In the genomic region with DNA sequence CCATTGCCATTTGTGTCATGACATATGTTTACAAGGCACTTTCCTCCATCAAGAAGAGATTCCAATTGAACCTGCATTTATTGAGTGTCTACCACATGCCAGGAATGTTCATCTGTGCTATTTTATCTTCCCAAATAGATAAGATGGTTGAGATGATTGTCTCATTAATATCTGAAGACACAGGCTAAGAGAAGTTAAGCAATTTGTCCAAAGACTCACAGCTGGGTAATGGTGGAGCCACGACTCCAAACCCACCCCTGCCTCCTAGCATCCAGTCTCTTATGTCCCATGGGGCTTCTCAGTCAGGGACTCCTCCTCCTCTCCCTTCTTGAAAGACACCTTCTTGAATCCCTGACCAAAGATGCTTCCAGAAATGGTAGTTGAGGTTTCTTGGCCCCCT, we compare ENCODE assay signal across 28 cellular contexts.
"Had no signal": no experiment of that assay in that cellular context is flagged by ENCODE, and none has a peak within 500 bp of the region (broad histone marks: within the 10 kb centered on the region; RNA-seq: fewer than 3 reads in every experiment).

No MANE protein-coding gene starts in this region.

- H3K27me3 ChIP-seq: neural progenitor cell, ovary, right lobe of liver, sigmoid colon, spleen, suprapubic skin, testis, tibial nerve, upper lobe of left lung, vagina had no signal

- H3K27ac ChIP-seq: neural progenitor cell, ovary, parathyroid adenoma, psoas muscle, right lobe of liver, sigmoid colon, skin epidermis, spleen, suprapubic skin, testis, tibial nerve, upper lobe of left lung, vagina had no signal

- H3K36me3 ChIP-seq: neural progenitor cell, ovary, right lobe of liver, sigmoid colon, spleen, suprapubic skin, tibial nerve, upper lobe of left lung, vagina had no signal

- H3K9me3 ChIP-seq: right lobe of liver, sigmoid colon, suprapubic skin, testis, upper lobe of left lung, vagina had no signal

- H3K27ac Mint-ChIP-seq: naive thymus-derived CD4-positive, alpha-beta T cell; natural killer cell; nephron; neural progenitor cell; progenitor cell of endocrine pancreas; stimulated activated memory B cell treated with anti-CD40 and anti-IgM and Interleukin-4, amounts not matched to agents 10 μg/mL and 1 μg/mL and 100 μg/mL, for 72 hours had no signal

- ATAC-seq: naive thymus-derived CD4-positive, alpha-beta T cell; natural killer cell; psoas muscle; right cardiac atrium; right lobe of liver; stimulated activated memory B cell treated with anti-CD40 and anti-IgM and Interleukin-4, amounts not matched to agents 10 μg/mL and 1 μg/mL and 100 μg/mL, for 72 hours; stimulated activated naive CD8-positive, alpha-beta T cell treated with anti-CD3 and anti-CD28 coated beads, Interleukin-15, amount 100 ng/mL, for 72 hours; stimulated activated naive CD8-positive, alpha-beta T cell treated with anti-CD3 and anti-CD28 coated beads, Interleukin-15, Interleukin-2, amounts not matched to agents 100 U/mL and 50 U/mL, for 24 hours had no signal

- H3K4me3 ChIP-seq: neural progenitor cell, ovary, psoas muscle, right lobe of liver, sigmoid colon, skin epidermis, smooth muscle cell, spleen, suprapubic skin, testis, tibial nerve, upper lobe of left lung, vagina had no signal

- H3K4me1 Mint-ChIP-seq: naive thymus-derived CD4-positive, alpha-beta T cell; natural killer cell; nephron; neural progenitor cell; stimulated activated memory B cell treated with anti-CD40 and anti-IgM and Interleukin-4, amounts not matched to agents 10 μg/mL and 1 μg/mL and 100 μg/mL, for 72 hours; stimulated activated naive CD8-positive, alpha-beta T cell treated with anti-CD3 and anti-CD28 coated beads, Interleukin-15, amount 100 ng/mL, for 72 hours had no signal

- H2AFZ ChIP-seq: parathyroid adenoma had no signal

- H3K4me3 Mint-ChIP-seq: naive thymus-derived CD4-positive, alpha-beta T cell; natural killer cell; nephron; neural progenitor cell; stimulated activated memory B cell treated with anti-CD40 and anti-IgM and Interleukin-4, amounts not matched to agents 10 μg/mL and 1 μg/mL and 100 μg/mL, for 72 hours; stimulated activated naive CD8-positive, alpha-beta T cell treated with anti-CD3 and anti-CD28 coated beads, Interleukin-15, amount 100 ng/mL, for 72 hours had no signal

- H3K4me1 ChIP-seq: neural progenitor cell, parathyroid adenoma, psoas muscle, right lobe of liver, sigmoid colon, spleen, suprapubic skin, testis, tibial nerve, upper lobe of left lung, vagina had no signal

- H3K79me2 ChIP-seq: parathyroid adenoma had no signal

- H3K27me3 Mint-ChIP-seq: progenitor cell of endocrine pancreas; stimulated activated memory B cell treated with anti-CD40 and anti-IgM and Interleukin-4, amounts not matched to agents 10 μg/mL and 1 μg/mL and 100 μg/mL, for 72 hours; stimulated activated naive CD8-positive, alpha-beta T cell treated with anti-CD3 and anti-CD28 coated beads, Interleukin-15, amount 100 ng/mL, for 72 hours had no signal

- DNase-seq: naive thymus-derived CD4-positive, alpha-beta T cell; natural killer cell; psoas muscle; right lobe of liver; stimulated activated CD4-positive, alpha-beta T cell treated with anti-CD3 and anti-CD28 coated beads, Interleukin-12 subunit alpha, Interleukin-12 subunit beta, amount 100 ng/mL, for 4 hours; stimulated activated CD4-positive, alpha-beta T cell treated with anti-CD3 and anti-CD28 coated beads, Interleukin-1b, Interleukin-23, amount 100 ng/mL, for 48 hours; stimulated activated CD4-positive, alpha-beta T cell treated with anti-CD3 and anti-CD28 coated beads, Interleukin-4, amount 100 ng/mL, for 1 hour; stimulated activated CD4-positive, alpha-beta T cell treated with anti-CD3 and anti-CD28 coated beads, Interleukin-4, amount 100 ng/mL, for 4 hours; stimulated activated CD8-positive, alpha-beta memory T cell treated with anti-CD3 and anti-CD28 coated beads, Interleukin-4, amount 100 ng/mL, for 48 hours; stimulated activated naive CD8-positive, alpha-beta T cell treated with anti-CD3 and anti-CD28 coated beads, Interleukin-15, amount 100 ng/mL, for 72 hours; stimulated activated naive CD8-positive, alpha-beta T cell treated with anti-CD3 and anti-CD28 coated beads, Interleukin-15, Interleukin-2, amounts not matched to agents 100 U/mL and 50 U/mL, for 24 hours; substantia nigra; testis; upper lobe of left lung had no signal

- H3K4me2 ChIP-seq: neural progenitor cell, smooth muscle cell had no signal

- H3K36me3 Mint-ChIP-seq: natural killer cell; neural progenitor cell; stimulated activated memory B cell treated with anti-CD40 and anti-IgM and Interleukin-4, amounts not matched to agents 10 μg/mL and 1 μg/mL and 100 μg/mL, for 72 hours had no signal

- H3K9me3 Mint-ChIP-seq: natural killer cell; stimulated activated naive CD8-positive, alpha-beta T cell treated with anti-CD3 and anti-CD28 coated beads, Interleukin-15, amount 100 ng/mL, for 72 hours had no signal
